Comparison of ENCODE assay signal across 21 cellular contexts in the genomic region with DNA sequence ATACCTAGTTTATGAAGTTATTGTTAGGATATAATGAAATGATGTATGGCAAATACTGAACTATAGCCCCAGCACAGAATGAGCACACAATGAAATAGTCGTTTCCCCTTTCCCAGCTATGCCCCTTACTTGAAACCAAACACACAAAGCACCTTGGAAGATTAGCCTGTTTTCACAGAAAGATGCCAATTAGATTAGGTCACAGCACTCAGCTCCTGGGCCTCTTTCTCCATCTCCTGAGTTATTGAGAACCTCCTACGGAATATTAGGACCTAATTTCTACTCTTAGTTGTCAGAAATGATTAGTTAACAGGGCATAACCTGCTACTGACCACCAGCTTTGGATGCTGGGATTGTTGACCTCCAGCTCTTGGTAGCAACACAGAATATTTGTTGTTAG.
A peak's percentile ranks its signal among the peaks of the same experiment; 100 is the strongest.
DNase-seq lines count a peak whose midpoint lies in the region; ATAC-seq and TF ChIP-seq lines count a peak whose summit lies in the region.
"Had no signal": no experiment of that assay in that cellular context is flagged by ENCODE, and none has a peak within 500 bp of the region (broad histone marks: within the 10 kb centered on the region; RNA-seq: fewer than 3 reads in every experiment).

No MANE protein-coding gene starts in this region.

- H3K36me3 ChIP-seq in endodermal cell (ENCODE audit: control insufficient read depth, insufficient read depth, low read length) (no peaks in the 10 kb centered on the region), aorta (ENCODE audit: control insufficient read depth in 1 of 2, insufficient read depth in 2 of 2, low read length in 1 of 2) (peaks cover 0 to 2% of the 10 kb centered on the region in 2 donors)
- H3K36me3 ChIP-seq: MG63 had no signal

- H3K27ac ChIP-seq in endodermal cell (ENCODE audit: low read depth, low read length) (peak overlapping the region; percentile 0), aorta (ENCODE audit: low read depth in 1 of 2, low read length in 2 of 2) (peak overlapping the region; percentile 18 to 82)
- H3K27ac ChIP-seq: foreskin keratinocyte, PC-9 had no signal

- H3K4me3 Mint-ChIP-seq in endodermal cell: no peak overlapping the region
- H3K4me3 Mint-ChIP-seq in nephron progenitor cell: no peak overlapping the region
- H3K4me3 Mint-ChIP-seq: activated CD4-positive, alpha-beta memory T cell treated with anti-CD3 and anti-CD28 coated beads for 36 hours; B cell; T-helper 1 cell treated with Interleukin-12 subunit alpha and Interleukin-12 subunit beta and Interleukin-4 antibody, amounts not matched to agents 30 μg/mL and 1 μg/mL, for 36 hours; WTC11 had no signal

- H3K9me3 ChIP-seq in endodermal cell (ENCODE audit: control insufficient read depth, low read length) (no peaks in the 10 kb centered on the region), aorta (ENCODE audit: control insufficient read depth, low read length) (no peaks in the 10 kb centered on the region)
- H3K9me3 ChIP-seq: body of pancreas, MG63 had no signal

- WGBS in endodermal cell (ENCODE audit: insufficient coverage in 1 of 2, insufficient read length in 1 of 2), 2 experiments: 57 to 60% methylated on average over 1 to 2 of the region's 2 CpGs
- 11 to 16% methylated on average over 2 of the region's 2 CpGs for WGBS in aorta, 2 donors

- no peak for ATAC-seq in aorta (ENCODE audit: low FRiP score)
- ATAC-seq in GM21786 (IDR thresholded peaks at IDR 0.05; ENCODE audit: unreplicated experiment): no peak
- ATAC-seq: left colon, WTC11 had no signal

- TF ChIP-seq CTCF in endodermal cell (conservative IDR thresholded peaks at IDR 0.05): no peak
- no peak for TF ChIP-seq CTCF in nephron progenitor cell (IDR thresholded peaks at IDR 0.05)

- no peaks in the 10 kb centered on the region for H3K27me3 ChIP-seq in endodermal cell (ENCODE audit: control insufficient read depth, insufficient read depth, low read length, poor library complexity, severe bottlenecking)
- H3K27me3 ChIP-seq in aorta (ENCODE audit: control insufficient read depth in 1 of 2, insufficient read depth in 2 of 2, low read length in 1 of 2): no peaks in the 10 kb centered on the region
- H3K27me3 ChIP-seq: body of pancreas, foreskin keratinocyte, MG63 had no signal

- H3K4me3 ChIP-seq in endodermal cell (ENCODE audit: low read length): no peak overlapping the region
- H3K4me3 ChIP-seq in aorta (ENCODE audit: low read length in 2 of 2): no peak overlapping the region
- H3K4me3 ChIP-seq: body of pancreas, MG63, PC-9 had no signal

- H3K4me1 ChIP-seq in endodermal cell (ENCODE audit: control insufficient read depth, insufficient read depth, low read length) (peaks cover 16% of the 10 kb centered on the region), aorta (ENCODE audit: control insufficient read depth in 1 of 2, insufficient read depth in 2 of 2, low read length in 2 of 2) (peaks cover 9 to 19% of the 10 kb centered on the region in 2 donors)
- H3K4me1 ChIP-seq: body of pancreas had no signal

- H3K27ac Mint-ChIP-seq in endodermal cell (peak overlapping the region; percentile 69), nephron progenitor cell (peak overlapping the region; percentile 22)
- H3K27ac Mint-ChIP-seq: activated CD4-positive, alpha-beta memory T cell treated with anti-CD3 and anti-CD28 coated beads for 36 hours; B cell; T-helper 1 cell treated with Interleukin-12 subunit alpha and Interleukin-12 subunit beta and Interleukin-4 antibody, amounts not matched to agents 30 μg/mL and 1 μg/mL, for 36 hours; WTC11 had no signal

- intact Hi-C loops in aorta (cut with DNase I): no loop called here

- peaks cover 7% of the 10 kb centered on the region for H3K27me3 Mint-ChIP-seq in endodermal cell (ENCODE audit: insufficient read depth)
- H3K27me3 Mint-ChIP-seq in nephron progenitor cell (ENCODE audit: low read depth, poor library complexity): no peaks in the 10 kb centered on the region

- H3K36me3 Mint-ChIP-seq in endodermal cell (ENCODE audit: low read depth): no peaks in the 10 kb centered on the region
- peaks cover 11% of the 10 kb centered on the region for H3K36me3 Mint-ChIP-seq in nephron progenitor cell (ENCODE audit: low read depth)
- H3K36me3 Mint-ChIP-seq: activated CD4-positive, alpha-beta memory T cell treated with anti-CD3 and anti-CD28 coated beads for 36 hours; WTC11 had no signal

- peak; percentile 75 for DNase-seq in M059J (ENCODE audit: low read depth)
- DNase-seq in endodermal cell: no peak
- DNase-seq in nephron progenitor cell: no peak
- DNase-seq in aorta: no peak
- no peak for DNase-seq in NCI-H1105 (lab: John Stamatoyannopoulos, UW)
- DNase-seq in iPS-NIHi7 (ENCODE audit: extremely low spot score): no peak
- DNase-seq: activated CD4-positive, alpha-beta memory T cell treated with anti-CD3 and anti-CD28 coated beads for 36 hours; activated naive CD4-positive, alpha-beta T cell treated with Interleukin-2 at 50 U/mL for 16 hours; activated T-cell treated with anti-CD3 and anti-CD28 coated beads for 4 hours; cortex of kidney; left colon; MG63; NCI-H146; NCI-H774 had no signal

- H3K9me3 Mint-ChIP-seq in endodermal cell (no peaks in the 10 kb centered on the region), nephron progenitor cell (no peaks in the 10 kb centered on the region)
- H3K9me3 Mint-ChIP-seq: activated CD4-positive, alpha-beta memory T cell treated with anti-CD3 and anti-CD28 coated beads for 36 hours; T-helper 1 cell treated with Interleukin-12 subunit alpha and Interleukin-12 subunit beta and Interleukin-4 antibody, amounts not matched to agents 30 μg/mL and 1 μg/mL, for 36 hours; WTC11 had no signal

- peaks cover 29% of the 10 kb centered on the region for H3K4me1 Mint-ChIP-seq in endodermal cell
- H3K4me1 Mint-ChIP-seq in nephron progenitor cell: peaks cover 68% of the 10 kb centered on the region
- H3K4me1 Mint-ChIP-seq: B cell had no signal

- no peak overlapping the region for H3K9ac ChIP-seq in endodermal cell (ENCODE audit: extremely low read depth, low read length, poor library complexity, severe bottlenecking)
